Comparison of ENCODE assay signal across 8 cellular contexts in the genomic region with DNA sequence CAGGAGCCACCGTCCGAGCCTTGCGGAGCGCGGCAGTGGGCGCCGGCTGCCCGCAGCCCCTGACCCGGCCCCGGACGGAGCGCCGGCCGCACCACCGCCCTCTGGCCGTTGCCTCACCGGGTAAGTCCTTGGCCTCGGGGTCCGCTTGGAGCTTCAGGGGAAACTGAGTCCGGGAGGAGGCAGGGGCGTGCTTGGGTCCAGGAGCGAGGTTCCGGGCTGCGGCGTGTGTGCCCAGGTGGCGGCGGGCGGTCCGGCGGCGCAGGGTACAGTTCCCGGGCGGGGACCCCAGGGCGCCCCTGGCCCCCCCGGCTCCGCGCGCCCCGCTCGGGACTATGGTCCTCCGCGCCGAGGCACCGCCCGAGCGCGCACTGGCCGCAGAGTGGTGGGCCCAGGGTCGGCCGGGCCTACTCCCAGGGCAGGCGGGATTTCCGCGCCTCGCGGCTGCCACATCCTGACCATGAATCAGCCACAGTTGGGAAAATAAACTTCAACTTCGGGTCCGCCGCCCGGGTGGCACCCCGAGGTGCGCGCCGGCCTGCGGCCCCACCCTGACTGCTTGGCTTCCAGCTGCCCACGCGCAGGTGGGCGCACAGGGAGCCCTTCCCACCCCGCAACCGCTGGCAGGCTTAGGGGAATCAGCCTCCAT. TPM values are rescaled to one million over a fixed set of nuclear protein-coding genes. Genes with fewer than 3 reads are reported as not detected.
DNase-seq lines count a peak whose midpoint lies in the region; ATAC-seq, FAIRE-seq and TF ChIP-seq lines count a peak whose summit lies in the region.

No MANE protein-coding gene starts in this region.

- TF ChIP-seq RAD21 in K562 (CRISPR knock-in tag; conservative IDR thresholded peaks at IDR 0.05 in 1 of 2, IDR thresholded peaks at IDR 0.05 in 1 of 2) (no peak), liver (IDR thresholded peaks at IDR 0.05) (no peak)

- peaks cover 31% of the 10 kb centered on the region for H3K79me2 ChIP-seq in K562 (ENCODE audit: control insufficient read depth, insufficient read depth, low read length)

- H3K9me3 Mint-ChIP-seq in CD4-positive, alpha-beta memory T cell, result no peaks in the 10 kb centered on the region

- no peaks in the 10 kb centered on the region for H3K36me3 ChIP-seq in CD4-positive, alpha-beta memory T cell (ENCODE audit: insufficient read depth, low read length)
- H3K36me3 ChIP-seq in HUES64 (ENCODE audit: insufficient read depth, low read length), result 0 out of 2 replicates have a peak, but pooled peaks cover 3% of the 10 kb centered on the region
- peaks cover 22% of the 10 kb centered on the region; the same call in 2 of the 3 replicates for H3K36me3 ChIP-seq in K562 (ENCODE audit: control insufficient read depth, insufficient read depth, low read length)
- H3K36me3 ChIP-seq in liver (ENCODE audit: control insufficient read depth in 4 of 4, insufficient read depth in 3 of 4, low read depth in 1 of 4, low read length in 3 of 4), result no peaks in the 10 kb centered on the region
- peaks cover 0 to 5% (median 0%) of the 10 kb centered on the region in 3 donors for H3K36me3 ChIP-seq in tibial nerve

- WGBS in HUES64, result 1% methylated on average over 68 of the region's 69 CpGs
- 0% methylated on average over 4 of the region's 69 CpGs for WGBS in K562 (ENCODE audit: insufficient coverage, low coverage, missing lambda C conversion rate)
- WGBS in liver, result under 1% methylated on average over 69 of the region's 69 CpGs
- WGBS in tibial nerve, 2 donors, result 1 to 2% methylated on average over 13 to 57 of the region's 69 CpGs

- POLR2A ChIA-PET in CD4-positive, alpha-beta memory T cell (lab: Charles Lee; ENCODE audit: partially characterized antibody), result interaction anchor here (1.0 to 5.3 kb wide), 4 partner anchors 12 to 63 kb away, joined by 3 to 56 read pairs (median 3); partner anchors contain the start of gene SIVA1
- POLR2A ChIA-PET in K562 (lab: Yijun Ruan, JAX), result no interaction called here

- H3K27ac ChIP-seq in CD4-positive, alpha-beta memory T cell (ENCODE audit: low read depth, low read length), result peak overlapping the region; percentile 59
- no peak overlapping the region for H3K27ac ChIP-seq in HUES64 (ENCODE audit: low read depth, low read length)
- H3K27ac ChIP-seq in K562 (ENCODE audit: extremely low read depth, low read depth, low read length), result peak overlapping the region; percentile 68
- H3K27ac ChIP-seq in liver (ENCODE audit: low read depth in 1 of 2, low read length in 2 of 2), result peak overlapping the region; percentile 82 to 86
- H3K27ac ChIP-seq in tibial nerve, result peak overlapping the region; percentile 89 to 99 (median 92)

- peak in 1 of 5 donors; percentile 41 for DNase-seq in CD4-positive, alpha-beta memory T cell
- DNase-seq in K562 (ENCODE audit: extremely low read depth in 1 of 4, low spot score in 3 of 4) (peak in 2 of 4 experiments; percentile 60 to 61), tibial nerve (ENCODE audit: low spot score in 2 of 2) (no peak), NCI-H2029 treated with DMSO at 0.1 percent for 48 hours (lab: John Stamatoyannopoulos, UW) (no peak), Ammon's horn (ENCODE audit: low spot score) (no peak)

- peak overlapping the region; percentile 54 to 57 for H3K4me3 ChIP-seq in CD4-positive, alpha-beta memory T cell (ENCODE audit: low read length in 2 of 2)
- H3K4me3 ChIP-seq in HUES64 (ENCODE audit: low read length) (peak overlapping the region; percentile 80), K562 (peak overlapping the region; percentile 61), liver (ENCODE audit: low read depth in 1 of 3, low read length in 3 of 3) (peak overlapping the region; percentile 47 to 76 (median 62)), tibial nerve (peak overlapping the region; percentile 67 to 91 (median 84))

- no peaks in the 10 kb centered on the region; the same call in 1 of the 2 replicates for H4K20me1 ChIP-seq in K562 (replicated peaks; ENCODE audit: control insufficient read depth, insufficient read depth, low read length)

- ATAC-seq in K562 (peak; percentile 57), GM19452 (IDR thresholded peaks at IDR 0.05; ENCODE audit: unreplicated experiment) (no peak)

- peaks cover 0 to 2% of the 10 kb centered on the region in 2 donors for H3K36me3 Mint-ChIP-seq in CD4-positive, alpha-beta memory T cell

- intact Hi-C loops in CD4-positive, alpha-beta memory T cell (cut with micrococcal nuclease), result loop anchor here (1.0 to 5.0 kb wide), 3 partner anchors 12 to 63 kb away; partner anchors contain the start of gene SIVA1
- intact Hi-C loops in K562 (cut with micrococcal nuclease), result no loop called here

- in situ Hi-C loops in K562 (cut with MboI), result no loop called here

- peak overlapping the region; percentile 82 for H3K9ac ChIP-seq in HUES64 (ENCODE audit: low read depth, low read length)
- H3K9ac ChIP-seq in K562 (ENCODE audit: insufficient read depth in 1 of 2, low read depth in 2 of 2, low read length in 2 of 2), result peak overlapping the region; percentile 69 to 91
- H3K9ac ChIP-seq in liver (ENCODE audit: low read depth in 1 of 2, low read length in 2 of 2), result peak overlapping the region; percentile 79 to 85

- CTCF ChIA-PET in CD4-positive, alpha-beta memory T cell (lab: Charles Lee; ENCODE audit: partially characterized antibody), result interaction anchor here (0.9 to 3.4 kb wide), 4 partner anchors 12 to 24 kb away, joined by 3 to 11 read pairs (median 6); no protein-coding TSS in a partner anchor
- CTCF ChIA-PET in K562 (lab: Yijun Ruan, JAX; ENCODE audit: low intra/inter-chr PET ratio), result no interaction called here

- H2AFZ ChIP-seq in K562 (ENCODE audit: low read depth, low read length), result peak overlapping the region; percentile 68; the same call in 1 of the 2 replicates

- H3K4me3 Mint-ChIP-seq in CD4-positive, alpha-beta memory T cell, result peak overlapping the region; percentile 54 to 84 (median 82)

- TF ChIP-seq POLR2A in K562 (conservative IDR thresholded peaks at IDR 0.05) (no peak), tibial nerve (IDR thresholded peaks at IDR 0.05) (peak in 1 of 2 donors; percentile 24)

- no TSS peak for BruUV-seq in K562 (replicated peaks; lab: Mats Ljungman, UMichigan)

- H3K9me3 ChIP-seq in CD4-positive, alpha-beta memory T cell (ENCODE audit: control insufficient read depth in 1 of 2, low read length in 2 of 2), result no peaks in the 10 kb centered on the region
- H3K9me3 ChIP-seq in HUES64 (ENCODE audit: insufficient read depth, low read depth, low read length) (no peaks in the 10 kb centered on the region), K562 (replicated peaks; ENCODE audit: control insufficient read depth, insufficient read depth, low read depth, low read length) (no peaks in the 10 kb centered on the region), liver (ENCODE audit: control insufficient read depth in 4 of 4, low read length in 3 of 4) (no peaks in the 10 kb centered on the region), tibial nerve (no peaks in the 10 kb centered on the region)

- no peaks in the 10 kb centered on the region for H3K9me1 ChIP-seq in K562 (ENCODE audit: control insufficient read depth, insufficient read depth, low read length)

- H3K4me2 ChIP-seq in K562 (ENCODE audit: insufficient read depth, low read length), result peak overlapping the region; percentile 66

- TF ChIP-seq CTCF in K562 (IDR thresholded peaks at IDR 0.05 in 2 of 3, conservative IDR thresholded peaks at IDR 0.05 in 1 of 3; ENCODE audit: insufficient read depth in 2 of 3, low read depth in 1 of 3, low read length in 3 of 3), result no peak
- TF ChIP-seq CTCF in liver (IDR thresholded peaks at IDR 0.05; ENCODE audit: low read depth, low read length, missing input control), result no peak
- TF ChIP-seq CTCF in tibial nerve (IDR thresholded peaks at IDR 0.05), result peak in 1 of 5 experiments; percentile 13

- H3K27ac Mint-ChIP-seq in CD4-positive, alpha-beta memory T cell, result peak overlapping the region in 3 of 7 donors; percentile 42 to 66 (median 62)

- H3K27me3 Mint-ChIP-seq in CD4-positive, alpha-beta memory T cell, result no peaks in the 10 kb centered on the region

- no peak for FAIRE-seq in K562 (lab: Jason Lieb, UNC)

- peaks cover 31 to 68% (median 48%) of the 10 kb centered on the region in 4 donors for H3K4me1 Mint-ChIP-seq in CD4-positive, alpha-beta memory T cell

- TF ChIP-seq EP300 in K562 (IDR thresholded peaks at IDR 0.05; ENCODE audit: low read length) (no peak), tibial nerve (IDR thresholded peaks at IDR 0.05) (no peak)

- no peaks in the 10 kb centered on the region for H3K27me3 ChIP-seq in CD4-positive, alpha-beta memory T cell (ENCODE audit: insufficient read depth, low read length)
- H3K27me3 ChIP-seq in HUES64 (ENCODE audit: insufficient read depth, low read length) (no peaks in the 10 kb centered on the region), K562 (ENCODE audit: control insufficient read depth in 2 of 2, insufficient read depth in 2 of 2, low read length in 2 of 2) (no peaks in the 10 kb centered on the region), liver (ENCODE audit: control insufficient read depth in 4 of 4, insufficient read depth in 4 of 4, low read length in 3 of 4) (no peaks in the 10 kb centered on the region), tibial nerve (no peaks in the 10 kb centered on the region)

- H3K4me1 ChIP-seq in CD4-positive, alpha-beta memory T cell (ENCODE audit: insufficient read depth, low read length), result peaks cover 83% of the 10 kb centered on the region
- peaks cover 20% of the 10 kb centered on the region for H3K4me1 ChIP-seq in HUES64 (ENCODE audit: insufficient read depth, low read length)
- H3K4me1 ChIP-seq in K562 (replicated peaks in 1 of 2; ENCODE audit: control insufficient read depth in 2 of 2, insufficient read depth in 2 of 2, low read length in 2 of 2), result peaks cover 5 to 79% of the 10 kb centered on the region in 2 experiments; a peak in 4 of 5 replicates
- H3K4me1 ChIP-seq in liver (ENCODE audit: control insufficient read depth in 4 of 4, insufficient read depth in 4 of 4, low read length in 3 of 4), result peaks cover 33 to 72% (median 55%) of the 10 kb centered on the region in 4 donors
- H3K4me1 ChIP-seq in tibial nerve, result peaks cover 0 to 76% (median 70%) of the 10 kb centered on the region in 4 donors

RNA-seq across cellular contexts. Expression of gene INF2, which starts 0.3 kb away (rescaled TPM):
- 10 to 100 TPM; 93.1 to 96.8 TPM for total RNA-seq in CD4-positive, alpha-beta memory T cell
- polyA plus RNA-seq in CD4-positive, alpha-beta memory T cell, result 10 to 100 TPM in 1 of 2 donors, 1 to 10 TPM in 1; 4.0 to 11.6 TPM
- polyA plus RNA-seq in HUES64 (2013, experiment 1 of 2), result 37.2 TPM
- polyA plus RNA-seq in HUES64 (2013, experiment 2 of 2), result 32.2 TPM
- 30.6 and 91.0 TPM in 2 replicates for total RNA-seq in K562 (2011; cell fraction: chromatin; rRNA removed; ENCODE audit: low replicate concordance)
- 44.5 and 47.5 TPM in 2 replicates for total RNA-seq in K562 (2011; cell fraction: nucleolus; rRNA removed)
- 33.6 and 37.9 TPM in 2 replicates for total RNA-seq in K562 (2011; cell fraction: nucleoplasm; rRNA removed)
- total RNA-seq in K562 (2014; rRNA removed) (24.9 and 28.8 TPM in 2 replicates), K562 (2014; rRNA removed; fragmentation: Illumina TruSeq; extraction: Trizol) (2.8 and 4.4 TPM in 2 replicates), K562 (2015; rRNA removed; fragmentation: Illumina TruSeq; extraction: Trizol) (7.8 and 8.7 TPM in 2 replicates), K562 (2021) (30.7 and 31.3 TPM in 2 replicates), liver (10 to 100 TPM; 13.1 to 35.8 TPM), tibial nerve (100 to 1,000 TPM; 217 to 256 (median 239) TPM)
- polyA plus RNA-seq in K562 (2011; rRNA removed) (8.3 and 13.8 TPM in 2 replicates), K562 (2014; fragmentation: Illumina TruSeq; extraction: Trizol) (7.2 and 12.4 TPM in 2 replicates), K562 (2014; fragmentation: Nextera tagmentation; extraction: Ambion mirVana) (1 to 10 TPM in 1 of 2 experiments, under 1 TPM in 1; 0.56 to 1.4 TPM), K562 (2014; rRNA removed) (26.2 and 28.2 TPM in 2 replicates), liver (10 to 100 TPM; 15.1 to 51.6 TPM)
- 13.6 and 29.1 TPM in 2 replicates for polyA plus RNA-seq in K562 (2011; cell fraction: cytosol; rRNA removed)
- 35.1 and 63.6 TPM in 2 replicates for polyA plus RNA-seq in K562 (2011; cell fraction: nucleus; rRNA removed)
- 15.0 and 19.9 TPM in 2 replicates for polyA plus RNA-seq in K562 (2012)
- polyA minus RNA-seq in K562 (2011; rRNA and poly(A)+ RNA removed), result 3.5 and 6.1 TPM in 2 replicates
- 8.0 and 13.7 TPM in 2 replicates for polyA minus RNA-seq in K562 (2011; cell fraction: cytosol; rRNA and poly(A)+ RNA removed)
- 9.4 and 12.0 TPM in 2 replicates for polyA minus RNA-seq in K562 (2011; cell fraction: nucleus; rRNA and poly(A)+ RNA removed)

RNA-seq across cellular contexts. Expression of gene ADSS1, which starts 34.3 kb away (rescaled TPM):
- 1 to 10 TPM; 1.5 TPM for total RNA-seq in CD4-positive, alpha-beta memory T cell
- polyA plus RNA-seq in CD4-positive, alpha-beta memory T cell, result 1 to 10 TPM in 1 of 2 donors, under 1 TPM in 1; 0.16 to 1.8 TPM
- 5.6 TPM for polyA plus RNA-seq in HUES64 (2013, experiment 1 of 2)
- polyA plus RNA-seq in HUES64 (2013, experiment 2 of 2), result 9.2 TPM
- 17.1 and 35.0 TPM in 2 replicates for total RNA-seq in K562 (2011; cell fraction: chromatin; rRNA removed; ENCODE audit: low replicate concordance)
- 12.5 and 17.5 TPM in 2 replicates for total RNA-seq in K562 (2011; cell fraction: nucleolus; rRNA removed)
- 16.8 and 20.0 TPM in 2 replicates for total RNA-seq in K562 (2011; cell fraction: nucleoplasm; rRNA removed)
- total RNA-seq in K562 (2014; rRNA removed), result 4.4 and 5.9 TPM in 2 replicates
- total RNA-seq in K562 (2014; rRNA removed; fragmentation: Illumina TruSeq; extraction: Trizol), result 2.0 and 2.2 TPM in 2 replicates
- total RNA-seq in K562 (2015; rRNA removed; fragmentation: Illumina TruSeq; extraction: Trizol), result 3.5 and 3.6 TPM in 2 replicates
- total RNA-seq in K562 (2021), result 4.2 and 4.9 TPM in 2 replicates
- 4.2 and 5.2 TPM in 2 replicates for polyA plus RNA-seq in K562 (2011; rRNA removed)
- 2.7 and 4.0 TPM in 2 replicates for polyA plus RNA-seq in K562 (2011; cell fraction: cytosol; rRNA removed)
- 39.1 and 54.9 TPM in 2 replicates for polyA plus RNA-seq in K562 (2011; cell fraction: nucleus; rRNA removed)
- 6.0 and 16.4 TPM in 2 replicates for polyA plus RNA-seq in K562 (2012)
- polyA plus RNA-seq in K562 (2014; fragmentation: Illumina TruSeq; extraction: Trizol), result 3.9 and 4.3 TPM in 2 replicates
- under 1 TPM; 0.53 to 0.74 TPM for polyA plus RNA-seq in K562 (2014; fragmentation: Nextera tagmentation; extraction: Ambion mirVana)
- polyA plus RNA-seq in K562 (2014; rRNA removed), result 3.6 and 5.3 TPM in 2 replicates
- 2.6 and 2.7 TPM in 2 replicates for polyA minus RNA-seq in K562 (2011; rRNA and poly(A)+ RNA removed)
- polyA minus RNA-seq in K562 (2011; cell fraction: cytosol; rRNA and poly(A)+ RNA removed), result 1.3 and 1.6 TPM in 2 replicates
- polyA minus RNA-seq in K562 (2011; cell fraction: nucleus; rRNA and poly(A)+ RNA removed), result 6.4 and 9.8 TPM in 2 replicates
- 10 to 100 TPM in 1 of 2 donors, 1 to 10 TPM in 1; 1.8 to 13.3 TPM for total RNA-seq in liver
- 10 to 100 TPM; 11.0 to 18.8 TPM for polyA plus RNA-seq in liver
- total RNA-seq in tibial nerve, result 10 to 100 TPM in 1 of 4 donors, 1 to 10 TPM in 3; 4.8 to 11.4 (median 6.3) TPM
